9 cellular contexts compared by ENCODE assay signal in genomic region chr6:31575335-31575901, GRCh38. TPM values are rescaled to one million over a fixed set of nuclear protein-coding genes. Genes with fewer than 3 reads are reported as not detected.
DNase-seq lines count a peak whose midpoint lies in the region; ATAC-seq, FAIRE-seq and TF ChIP-seq lines count a peak whose summit lies in the region.
"Had no signal": no experiment of that assay in that cellular context is flagged by ENCODE, and none has a peak within 500 bp of the region (broad histone marks: within the 10 kb centered on the region; RNA-seq: fewer than 3 reads in every experiment).

Gene TNF (plus strand): TSS chr6:31575565. CDS start chr6:31575742, 177 bp downstream.

- TF ChIP-seq CTCF in GM10248 (IDR thresholded peaks at IDR 0.05; ENCODE audit: control extremely low read depth, extremely low read depth, low read depth, missing control alignments) (no peak), astrocyte (IDR thresholded peaks at IDR 0.05; ENCODE audit: insufficient read depth, low read depth, low read length) (no peak), tibial artery (IDR thresholded peaks at IDR 0.05) (no peak), smooth muscle cell (IDR thresholded peaks at IDR 0.05; ENCODE audit: borderline replicate concordance, insufficient read depth, poor library complexity, severe bottlenecking) (no peak)

- H3K27me3 ChIP-seq in astrocyte (ENCODE audit: insufficient read depth, low read length) (peaks cover 3% of the 10 kb centered on the region), tibial artery (peaks cover 0 to 21% of the 10 kb centered on the region in 2 donors), HAP-1 (ENCODE audit: low read depth) (0 out of 2 replicates have a peak, but pooled peaks cover 3% of the 10 kb centered on the region), smooth muscle cell (ENCODE audit: low read depth) (no peaks in the 10 kb centered on the region)

- H3K4me2 ChIP-seq in astrocyte (ENCODE audit: low read length), result no peak within 1 kb of the TSS
- no peak within 1 kb of the TSS for H3K4me2 ChIP-seq in smooth muscle cell

- H4K20me1 ChIP-seq in astrocyte (ENCODE audit: insufficient read depth, low read length), result no peaks in the 10 kb centered on the region
- no peaks in the 10 kb centered on the region for H4K20me1 ChIP-seq in smooth muscle cell (ENCODE audit: low read depth)

- H3K9me3 Mint-ChIP-seq in T-cell (no peaks in the 10 kb centered on the region), astrocyte (ENCODE audit: unreplicated experiment) (no peaks in the 10 kb centered on the region), naive B cell (no peaks in the 10 kb centered on the region)

- no peak within 1 kb of the TSS for H3K27ac ChIP-seq in astrocyte (ENCODE audit: low read depth, low read length)
- H3K27ac ChIP-seq in tibial artery, result no peak within 1 kb of the TSS
- no peak within 1 kb of the TSS for H3K27ac ChIP-seq in smooth muscle cell (ENCODE audit: low read depth)

- no peak within 1 kb of the TSS for H3K9ac ChIP-seq in astrocyte (ENCODE audit: low read length)
- H3K9ac ChIP-seq in smooth muscle cell (ENCODE audit: low read depth), result no peak within 1 kb of the TSS

- H2AFZ ChIP-seq in astrocyte (ENCODE audit: low read depth, low read length) (no peak within 1 kb of the TSS), smooth muscle cell (ENCODE audit: low read depth) (no peak within 1 kb of the TSS)

- H3K27ac Mint-ChIP-seq in T-cell (peak within 1 kb of the TSS; percentile 98 to 100), astrocyte (ENCODE audit: unreplicated experiment) (no peak within 1 kb of the TSS), naive B cell (peak within 1 kb of the TSS; percentile 87 to 99 (median 97))

- CTCF ChIA-PET in GM10248 (lab: Yijun Ruan, JAX) (interaction anchor here (0.9 to 54.8 kb wide), 5 partner anchors 11 to 231 kb away, joined by 3 to 2725 read pairs (median 7); partner anchors contain the start of genes ATP6V1G2, DDX39B, LSM2 and LST1), T-cell (lab: Charles Lee) (interaction anchor here (0.6 to 4.0 kb wide), 13 partner anchors 8 to 32 kb away, joined by 3 to 22 read pairs (median 5); partner anchors contain the start of genes ATP6V1G2 (in 1 of the 2), LST1 (in 1 of the 2) and NCR3 (in 1 of the 2))

- H3K9me3 ChIP-seq in astrocyte (ENCODE audit: insufficient read depth, low read depth, low read length) (no peaks in the 10 kb centered on the region), tibial artery (no peaks in the 10 kb centered on the region), HAP-1 (no peaks in the 10 kb centered on the region), smooth muscle cell (replicated peaks; ENCODE audit: low read depth) (no peaks in the 10 kb centered on the region)

- in situ Hi-C loops in HAP-1 (cut with MboI; ENCODE audit: low sequenced_read_pairs), result no loop called here

- no peak for FAIRE-seq in astrocyte (lab: Jason Lieb, UNC)
- FAIRE-seq: endometrium had no signal

- DNase-seq in GM10248 (ENCODE audit: extremely low spot score) (peak; percentile 81), T-cell (peak in 25 of 34 experiments; percentile 32 to 68 (median 51)), astrocyte (ENCODE audit: low read depth) (no peak), naive B cell (peak; percentile 65), tibial artery (peak; percentile 58 to 71), HAP-1 (ENCODE audit: low spot score in 2 of 2) (no peak), smooth muscle cell (lab: John Stamatoyannopoulos, UW; ENCODE audit: unreplicated experiment) (no peak)

- peaks cover 21% of the 10 kb centered on the region for H3K36me3 Mint-ChIP-seq in T-cell
- no peaks in the 10 kb centered on the region for H3K36me3 Mint-ChIP-seq in astrocyte (ENCODE audit: low read depth, unreplicated experiment)
- H3K36me3 Mint-ChIP-seq in naive B cell, result peaks cover 0 to 8% of the 10 kb centered on the region in 2 donors

- intact Hi-C loops in tibial artery (cut with DNase I; ENCODE audit: low total_unique reads), result no loop called here

- 85% methylated on average over 19 of the region's 19 CpGs for WGBS in smooth muscle cell (ENCODE audit: low lambda C conversion rate)

- no peak within 1 kb of the TSS for H3K4me3 ChIP-seq in astrocyte (ENCODE audit: insufficient read depth, low read depth, low read length)
- H3K4me3 ChIP-seq in tibial artery, result peak within 1 kb of the TSS; percentile 21
- H3K4me3 ChIP-seq in HAP-1, result no peak within 1 kb of the TSS
- no peak within 1 kb of the TSS for H3K4me3 ChIP-seq in smooth muscle cell

- peaks cover 90 to 95% (median 94%) of the 10 kb centered on the region in 3 donors for H3K4me1 Mint-ChIP-seq in T-cell
- peaks cover 12% of the 10 kb centered on the region for H3K4me1 Mint-ChIP-seq in astrocyte (ENCODE audit: low read depth, unreplicated experiment)
- H3K4me1 Mint-ChIP-seq in naive B cell, result peaks cover 84 to 97% (median 93%) of the 10 kb centered on the region in 3 donors

- H3F3A ChIP-seq in smooth muscle cell (ENCODE audit: low read depth), result no peaks in the 10 kb centered on the region

- H3K4me1 ChIP-seq in astrocyte (ENCODE audit: insufficient read depth, low read length) (peaks cover 1% of the 10 kb centered on the region), tibial artery (peaks cover 0 to under 1% (median under 1%) of the 10 kb centered on the region in 4 donors), HAP-1 (no peaks in the 10 kb centered on the region), smooth muscle cell (ENCODE audit: low read depth) (no peaks in the 10 kb centered on the region)

- H3K4me3 Mint-ChIP-seq in T-cell (peak within 1 kb of the TSS; percentile 86 to 99 (median 91)), astrocyte (ENCODE audit: unreplicated experiment) (peak within 1 kb of the TSS; percentile 40), naive B cell (peak within 1 kb of the TSS; percentile 89 to 100 (median 98))

- no peaks in the 10 kb centered on the region for H3K79me2 ChIP-seq in astrocyte (ENCODE audit: insufficient read depth, low read length)
- no peaks in the 10 kb centered on the region for H3K79me2 ChIP-seq in smooth muscle cell (ENCODE audit: low read depth)

- ATAC-seq in T-cell (replicated peaks in 1 of 4) (peak; percentile 5 to 8 (median 6)), naive B cell (ENCODE audit: low read depth in 2 of 2) (peak; percentile 20 to 32), GM21447 (IDR thresholded peaks at IDR 0.05; ENCODE audit: unreplicated experiment) (no peak)

- H3K36me3 ChIP-seq in astrocyte (ENCODE audit: insufficient read depth, low read length) (no peaks in the 10 kb centered on the region), tibial artery (no peaks in the 10 kb centered on the region), HAP-1 (replicated peaks) (no peaks in the 10 kb centered on the region), smooth muscle cell (ENCODE audit: low read depth) (no peaks in the 10 kb centered on the region)

- H3K27me3 Mint-ChIP-seq in T-cell (no peaks in the 10 kb centered on the region), astrocyte (ENCODE audit: low read depth, unreplicated experiment) (peaks cover 27% of the 10 kb centered on the region), naive B cell (no peaks in the 10 kb centered on the region)

- POLR2A ChIA-PET in GM10248 (lab: Yijun Ruan, JAX) (interaction anchor here (0.5 to 7.1 kb wide), 24 partner anchors 9 to 670 kb away, joined by 3 to 94 read pairs (median 4); partner anchors contain the start of genes ATP6V1G2, BAG6, DDX39B and LST1), T-cell (lab: Charles Lee) (interaction anchor here (0.7 to 2.9 kb wide), 6 partner anchors 10 to 24 kb away, joined by 3 to 8 read pairs (median 4); partner anchors contain the start of gene NCR3 (in 1 of the 2))

RNA-seq across cellular contexts. Expression of gene TNF, which starts in this region (rescaled TPM):
- total RNA-seq in T-cell (10 to 100 TPM; 13.8 to 28.0 (median 25.0) TPM), astrocyte (0.79 and 1.2 TPM in 2 replicates), smooth muscle cell (0.94 and 3.0 TPM in 2 replicates)
- polyA plus RNA-seq in naive B cell (ENCODE audit: low read depth in 6 of 6) (1 to 10 TPM; 1.1 to 5.2 (median 2.6) TPM), smooth muscle cell (1.5 and 2.4 TPM in 2 replicates)

Comparison
In these comparisons a context has a peak if more than half of its experiments do, and no peak if none do; other contexts are left out.
1. DNase-seq: peak in GM10248 (single experiment), T-cell (25 of 34), naive B cell (single experiment) and tibial artery (2 of 2); none in astrocyte (single experiment), HAP-1 (0 of 2) and smooth muscle cell (single experiment).
2. H3K4me3 Mint-ChIP-seq: peak in every context shown above with its lines; median percentile 98 in naive B cell; 91 in T-cell; 40 in astrocyte.
3. H3K4me3 ChIP-seq: peak in tibial artery (2 of 2); none in astrocyte (single experiment), HAP-1 (single experiment) and smooth muscle cell (single experiment).